Comparison of ENCODE assay signal across 14 cellular contexts in the genomic region with DNA sequence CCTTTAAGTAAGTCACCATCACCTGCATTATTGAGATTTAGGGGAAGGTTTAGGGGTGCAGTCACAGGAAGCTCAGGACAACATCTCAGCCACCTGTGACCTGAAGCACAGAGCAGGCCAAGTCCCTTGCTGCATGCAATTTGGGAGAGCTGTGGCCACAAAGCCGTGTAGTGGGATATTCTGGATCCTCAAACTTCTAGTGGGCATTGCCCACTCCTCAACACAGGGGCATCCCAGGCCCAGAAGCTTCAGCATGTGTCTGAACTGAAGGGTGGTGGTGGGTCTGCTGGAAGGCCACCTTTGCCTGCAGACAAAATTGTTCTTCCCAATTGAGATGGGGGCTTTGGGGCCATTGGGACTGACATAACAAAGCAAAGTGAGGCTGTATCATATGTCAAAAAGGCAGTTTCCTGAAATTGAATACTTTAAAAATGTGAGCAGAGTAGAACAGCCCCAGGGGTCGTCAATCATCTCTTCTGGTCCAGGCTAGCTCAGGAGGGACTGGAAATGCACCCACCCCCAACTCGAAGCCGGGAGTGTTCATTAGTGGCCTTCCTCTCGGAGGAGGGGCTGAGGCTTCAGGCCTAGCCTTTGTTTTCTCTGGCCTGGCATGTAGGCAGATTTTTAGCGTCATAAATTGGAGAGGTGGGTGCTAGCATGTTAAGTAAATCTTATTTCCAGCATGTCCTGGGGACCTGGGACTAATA.
"Had no signal": no experiment of that assay in that cellular context is flagged by ENCODE, and none has a peak within 500 bp of the region (broad histone marks: within the 10 kb centered on the region; RNA-seq: fewer than 3 reads in every experiment).

No MANE protein-coding gene starts in this region.

- H3K27ac Mint-ChIP-seq: activated CD4-positive, alpha-beta T cell treated with anti-CD3 and anti-CD28 coated beads, Interleukin-2, amount 10 ng/mL, durations not matched to agents 24 days and 14 days; activated T-helper 1 cell treated with anti-CD3 and anti-CD28 coated beads, Interleukin-12 subunit alpha, Interleukin-12 subunit beta, Interleukin-2, Interleukin-4 antibody, amounts not matched to agents 30 ng/mL and 10 ng/mL and 1 ng/mL, durations not matched to agents 14 hours and 24 hours and 36 hours; progenitor cell of endocrine pancreas; stimulated activated naive B cell treated with anti-CD40 and anti-IgM and Interleukin-4, amounts not matched to agents 10 μg/mL and 1 μg/mL and 100 μg/mL, for 72 hours had no signal

- H3K27me3 ChIP-seq: breast epithelium, dorsolateral prefrontal cortex, neutrophil, transverse colon had no signal

- ATAC-seq: esophagus mucosa; stimulated activated naive B cell treated with anti-CD40 and anti-IgM and Interleukin-4, amounts not matched to agents 10 μg/mL and 1 μg/mL and 100 μg/mL, for 72 hours had no signal

- H3K9me3 ChIP-seq: breast epithelium, left ventricle myocardium inferior, neutrophil, transverse colon had no signal

- H3K9me3 Mint-ChIP-seq: activated CD4-positive, alpha-beta T cell treated with anti-CD3 and anti-CD28 coated beads, Interleukin-2, amount 10 ng/mL, durations not matched to agents 24 days and 14 days; activated T-helper 1 cell treated with anti-CD3 and anti-CD28 coated beads, Interleukin-12 subunit alpha, Interleukin-12 subunit beta, Interleukin-2, Interleukin-4 antibody, amounts not matched to agents 30 ng/mL and 10 ng/mL and 1 ng/mL, durations not matched to agents 14 hours and 24 hours and 36 hours; stimulated activated naive B cell treated with anti-CD40 and anti-IgM and Interleukin-4, amounts not matched to agents 10 μg/mL and 1 μg/mL and 100 μg/mL, for 72 hours had no signal

- H3K4me3 Mint-ChIP-seq: stimulated activated naive B cell treated with anti-CD40 and anti-IgM and Interleukin-4, amounts not matched to agents 10 μg/mL and 1 μg/mL and 100 μg/mL, for 72 hours had no signal

- H3K36me3 ChIP-seq: breast epithelium, neutrophil, transverse colon had no signal

- H3K4me3 ChIP-seq: left ventricle myocardium inferior, transverse colon had no signal

- H3K27ac ChIP-seq: breast epithelium, dorsolateral prefrontal cortex, left ventricle myocardium inferior, neutrophil, transverse colon had no signal

- DNase-seq: activated CD4-positive, alpha-beta T cell treated with anti-CD3 and anti-CD28 coated beads, Interleukin-2, amount 10 ng/mL, durations not matched to agents 24 days and 14 days; activated naive CD4-positive, alpha-beta T cell treated with anti-CD3 and anti-CD28 coated beads, Interleukin-2, amount 50 U/mL, for 16 hours; left ventricle myocardium inferior; mesenchymal stem cell; right cardiac atrium; stimulated activated naive B cell treated with anti-CD40 and anti-IgM and Interleukin-4, amounts not matched to agents 10 μg/mL and 1 μg/mL and 100 μg/mL, for 72 hours; transverse colon; WERI-Rb-1 had no signal
